In genomic region chr21:33403786-33404571, GRCh38 we compare ENCODE assay signal across 8 cellular contexts. TPM values are rescaled to one million over a fixed set of nuclear protein-coding genes. Genes with fewer than 3 reads are reported as not detected.
DNase-seq lines count a peak whose midpoint lies in the region; TF ChIP-seq lines count a peak whose summit lies in the region.

No MANE protein-coding gene starts in this region.

- H3K36me3 ChIP-seq in HEK293 (ENCODE audit: control insufficient read depth in 2 of 2, insufficient read depth in 1 of 2, low read length in 2 of 2) (peaks cover 0 to 4% of the 10 kb centered on the region in 2 experiments; a peak in 1 of 3 replicates), vagina (no peaks in the 10 kb centered on the region)

- H3K4me1 ChIP-seq in HEK293 (ENCODE audit: control insufficient read depth, insufficient read depth, low read length) (peaks cover 7% of the 10 kb centered on the region), vagina (peaks cover 48% of the 10 kb centered on the region)

- H3K36me3 Mint-ChIP-seq in nephron (ENCODE audit: low read depth): peaks cover 11% of the 10 kb centered on the region

- peak overlapping the region; percentile 77 for H3K27ac ChIP-seq in HEK293 (ENCODE audit: extremely low read depth, low read depth, low read length)
- peak overlapping the region; percentile 94 for H3K27ac ChIP-seq in vagina

- peak overlapping the region; percentile 95 to 96 (median 96) for H3K4me3 Mint-ChIP-seq in nephron

- H3K9me3 ChIP-seq in HEK293 (ENCODE audit: control insufficient read depth, insufficient read depth, low read depth, low read length) (no peaks in the 10 kb centered on the region), vagina (no peaks in the 10 kb centered on the region)

- H3K27me3 Mint-ChIP-seq in nephron (ENCODE audit: low read depth): peaks cover 2% of the 10 kb centered on the region

- H3K4me1 Mint-ChIP-seq in nephron: peaks cover 21% of the 10 kb centered on the region

- CTCF ChIA-PET in HEK293 (lab: Yijun Ruan, JAX): interaction anchor here (0.9 to 1.8 kb wide), 2 partner anchors 18 to 43 kb away, joined by 6 to 10 read pairs; no protein-coding TSS in a partner anchor

- TF ChIP-seq POLR2A in vagina (IDR thresholded peaks at IDR 0.05): no peak

- intact Hi-C loops in vagina (cut with DNase I): loop anchor here (2.0 kb wide), 1 partner anchor 15 kb away; no protein-coding TSS in a partner anchor

- TF ChIP-seq CTCF in HEK293 (tag by site-specific recombination; IDR thresholded peaks at IDR 0.05) (peak; percentile 7; the same call in 1 of the 2 replicates), foreskin fibroblast (IDR thresholded peaks at IDR 0.05; ENCODE audit: low read depth, low read length) (no peak), nephron (IDR thresholded peaks at IDR 0.05; ENCODE audit: unreplicated experiment in 3 of 3) (no peak), vagina (IDR thresholded peaks at IDR 0.05) (no peak)

- H3K4me3 ChIP-seq in HEK293 (ENCODE audit: low read depth, low read length) (peak overlapping the region; percentile 68), foreskin fibroblast (ENCODE audit: low read depth in 1 of 2, low read length in 2 of 2) (peak overlapping the region; percentile 60 to 86), vagina (peak overlapping the region; percentile 76)

- H3K27me3 ChIP-seq in vagina: no peaks in the 10 kb centered on the region

- POLR2A ChIA-PET in HEK293 (lab: Yijun Ruan, JAX): interaction anchor here (0.5 to 1.8 kb wide), 9 partner anchors 9 to 317 kb away, joined by 3 to 6 read pairs (median 4); partner anchors contain the start of genes DNAJC28, IFNAR1, IL10RB and TMEM50B

- no peaks in the 10 kb centered on the region for H3K9me3 Mint-ChIP-seq in nephron

- peak; percentile 72 for DNase-seq in ELF-1 (ENCODE audit: low read depth, low spot score)
- DNase-seq in NCI-H748 treated with DMSO at 0.1 percent for 48 hours (lab: John Stamatoyannopoulos, UW): peak; percentile 51
- DNase-seq in activated T-helper 9 cell treated with anti-CD3 and anti-CD28 coated beads, Interleukin-2, amount 50 U/mL, for 16 hours (ENCODE audit: low read depth): peak; percentile 16
- peak in 1 of 2 donors; percentile 78 for DNase-seq in foreskin fibroblast
- DNase-seq in vagina (ENCODE audit: extremely low spot score in 2 of 2): no peak
- no peak for DNase-seq in GDM1 (lab: John Stamatoyannopoulos, UW)

- peak overlapping the region; percentile 87 to 95 (median 89) for H3K27ac Mint-ChIP-seq in nephron

TF ChIP-seq in HEK293, 187 proteins besides CTCF, POLR2A, EP300 and RAD21 (continues in another document):
- TF ChIP-seq ZNF571 (tag by site-specific recombination; IDR thresholded peaks at IDR 0.05) (no peak), ZNF514 (tag by site-specific recombination; IDR thresholded peaks at IDR 0.05) (no peak), ZBTB49 (tag by site-specific recombination; IDR thresholded peaks at IDR 0.05; ENCODE audit: low read depth) (no peak), ZBTB48 (tag by site-specific recombination; IDR thresholded peaks at IDR 0.05) (no peak), ZNF416 (tag by site-specific recombination; IDR thresholded peaks at IDR 0.05) (no peak), ZNF654 (tag by site-specific recombination; IDR thresholded peaks at IDR 0.05; ENCODE audit: low read depth) (no peak), ZBTB11 (tag by site-specific recombination; conservative IDR thresholded peaks at IDR 0.05; ENCODE audit: low read depth) (no peak), KLF1 (tag by site-specific recombination; IDR thresholded peaks at IDR 0.05) (no peak), ZNF529 (tag by site-specific recombination; IDR thresholded peaks at IDR 0.05; ENCODE audit: insufficient replicate concordance) (no peak), ZNF2 (tag by site-specific recombination; IDR thresholded peaks at IDR 0.05) (peak; percentile 21; the same call in 1 of the 2 replicates), ZXDB (tag by site-specific recombination; IDR thresholded peaks at IDR 0.05) (peak; percentile 24), WT1 (tag by site-specific recombination; IDR thresholded peaks at IDR 0.05) (peak; percentile 64; the same call in 1 of the 2 replicates), ZFP69B (tag by site-specific recombination; IDR thresholded peaks at IDR 0.05) (no peak), ZSCAN5A (tag by site-specific recombination; IDR thresholded peaks at IDR 0.05) (peak; percentile 61; the same call in 1 of the 2 replicates), ZNF639 (tag by site-specific recombination; IDR thresholded peaks at IDR 0.05) (no peak), ZNF623 (tag by site-specific recombination; IDR thresholded peaks at IDR 0.05) (no peak), ZNF692 (tag by site-specific recombination; IDR thresholded peaks at IDR 0.05) (0 out of 2 replicates have a peak, but pooled peaks have one; percentile 37), ZNF624 (tag by site-specific recombination; IDR thresholded peaks at IDR 0.05) (no peak), ZNF585B (tag by site-specific recombination; IDR thresholded peaks at IDR 0.05) (no peak)

RNA-seq across cellular contexts. Expression of gene IFNGR2, which starts 0.8 kb away (rescaled TPM):
- total RNA-seq in vagina: 89.6 TPM

Comparison
In these comparisons a context has a peak if more than half of its experiments do, and no peak if none do; other contexts are left out.
1. DNase-seq: peak in ELF-1 (single experiment), NCI-H748 treated with DMSO at 0.1 percent for 48 hours (single experiment) and activated T-helper 9 cell treated with anti-CD3 and anti-CD28 coated beads, Interleukin-2, amount 50 U/mL, for 16 hours (single experiment); none in vagina (0 of 2) and GDM1 (single experiment).
2. Peak in every context shown above with its lines, with median percentiles within 50 percentile points of each other: H3K4me3 ChIP-seq.